ENCODE assay signal across 11 cellular contexts in the genomic region with DNA sequence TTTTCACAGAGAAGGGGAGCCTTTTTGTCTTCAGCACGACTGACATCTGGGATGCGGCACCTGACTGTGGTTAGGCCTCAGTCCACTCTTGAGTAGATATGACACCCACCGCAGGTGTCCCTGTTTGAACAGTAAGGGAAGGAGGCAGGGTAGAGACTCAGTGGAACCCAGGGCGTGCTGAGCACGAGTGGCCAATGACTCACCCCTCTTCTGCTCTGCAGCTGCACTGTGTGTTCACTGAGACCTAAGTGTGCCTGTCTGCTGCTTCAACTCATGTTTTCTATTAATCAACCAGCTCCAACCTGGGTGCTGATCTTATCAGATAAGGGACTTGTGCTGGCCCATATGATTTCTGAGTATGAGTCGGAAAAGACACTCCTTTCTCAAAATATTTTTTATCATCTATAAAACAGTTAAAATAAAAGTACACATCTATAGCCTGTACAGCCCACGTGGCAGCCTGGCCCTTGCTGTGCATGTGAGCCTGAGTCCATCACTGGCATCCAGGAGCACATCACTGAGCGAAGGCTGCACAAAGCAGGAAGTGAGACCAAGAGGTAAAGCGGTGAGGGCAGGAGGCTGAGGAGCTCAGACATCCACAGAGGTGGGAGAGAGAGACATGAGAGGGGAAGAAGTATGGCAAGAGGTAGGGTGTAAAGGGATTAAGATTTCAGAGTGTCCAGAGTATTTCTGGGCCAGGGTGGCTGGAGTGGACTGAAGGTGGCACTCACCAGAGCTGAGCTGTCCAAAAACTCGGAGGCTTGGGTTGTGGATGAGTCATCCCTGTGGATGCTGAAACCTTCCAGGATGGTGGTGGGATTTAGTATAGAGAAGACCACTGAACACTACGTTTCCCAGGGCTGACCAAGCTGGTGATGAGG. TPM values are rescaled to one million over a fixed set of nuclear protein-coding genes. Genes with fewer than 3 reads are reported as not detected.
DNase-seq lines count a peak whose midpoint lies in the region; ATAC-seq and TF ChIP-seq lines count a peak whose summit lies in the region.
"Had no signal": no experiment of that assay in that cellular context is flagged by ENCODE, and none has a peak within 500 bp of the region (broad histone marks: within the 10 kb centered on the region; RNA-seq: fewer than 3 reads in every experiment).

No MANE protein-coding gene starts in this region.

- no peaks in the 10 kb centered on the region for H3K79me2 ChIP-seq in DND-41 (ENCODE audit: insufficient read depth, low read length)

- H3K4me2 ChIP-seq in DND-41 (ENCODE audit: insufficient read depth, low read length): no peak overlapping the region

- H3K4me3 ChIP-seq in DND-41 (ENCODE audit: low read depth in 1 of 2, low read length in 2 of 2): no peak overlapping the region
- H3K4me3 ChIP-seq: cardiac muscle cell, thoracic aorta had no signal

- peak overlapping the region; percentile 63 for H3K27ac Mint-ChIP-seq in activated T-helper 17 cell treated with anti-CD3 and anti-CD28 coated beads, Interleukin-2, amount 50 U/mL, for 72 hours

- ATAC-seq in DND-41 (ENCODE audit: insufficient read depth, low read depth) (peak; percentile 95), GM18517 (IDR thresholded peaks at IDR 0.05; ENCODE audit: unreplicated experiment) (no peak), HG02588 (IDR thresholded peaks at IDR 0.05; ENCODE audit: unreplicated experiment) (no peak)
- peak; percentile 50 for ATAC-seq in activated T-helper 17 cell treated with anti-CD3 and anti-CD28 coated beads, Interleukin-2, amount 50 U/mL, for 72 hours (replicated peaks)
- ATAC-seq: sciatic nerve had no signal

- H3K27me3 ChIP-seq in DND-41 (ENCODE audit: insufficient read depth, low read length, poor library complexity): no peaks in the 10 kb centered on the region
- H3K27me3 ChIP-seq: cardiac muscle cell had no signal

- H3K36me3 Mint-ChIP-seq in activated T-helper 17 cell treated with anti-CD3 and anti-CD28 coated beads, Interleukin-2, amount 50 U/mL, for 72 hours (ENCODE audit: low read depth): peaks cover 55% of the 10 kb centered on the region

- no peak overlapping the region for H2AFZ ChIP-seq in DND-41 (ENCODE audit: low read depth, low read length)

- no peaks in the 10 kb centered on the region for H4K20me1 ChIP-seq in DND-41 (ENCODE audit: insufficient read depth, low read length)

- no peaks in the 10 kb centered on the region for H3K36me3 ChIP-seq in DND-41 (ENCODE audit: insufficient read depth, low read length)
- H3K36me3 ChIP-seq: cardiac muscle cell had no signal

- peaks cover 17% of the 10 kb centered on the region for H3K4me1 ChIP-seq in DND-41 (ENCODE audit: insufficient read depth, low read length)

- no peaks in the 10 kb centered on the region for H3K9me3 ChIP-seq in DND-41 (ENCODE audit: insufficient read depth, low read length, severe bottlenecking)
- H3K9me3 ChIP-seq: thoracic aorta had no signal

- H3K4me3 Mint-ChIP-seq in activated T-helper 17 cell treated with anti-CD3 and anti-CD28 coated beads, Interleukin-2, amount 50 U/mL, for 72 hours: no peak overlapping the region

- peak overlapping the region; percentile 59 for H3K27ac ChIP-seq in DND-41 (ENCODE audit: low read length)
- H3K27ac ChIP-seq: cardiac muscle cell, thoracic aorta had no signal

- no peak for TF ChIP-seq CTCF in DND-41 (IDR thresholded peaks at IDR 0.05; ENCODE audit: borderline replicate concordance, extremely low read depth, low read length, poor library complexity, severe bottlenecking)

- peaks cover 14% of the 10 kb centered on the region for H3K4me1 Mint-ChIP-seq in activated T-helper 17 cell treated with anti-CD3 and anti-CD28 coated beads, Interleukin-2, amount 50 U/mL, for 72 hours

- no peaks in the 10 kb centered on the region for H3K27me3 Mint-ChIP-seq in activated T-helper 17 cell treated with anti-CD3 and anti-CD28 coated beads, Interleukin-2, amount 50 U/mL, for 72 hours

- DNase-seq in DND-41 (peak; percentile 57), M059J (ENCODE audit: low read depth) (peak; percentile 43), mucosa of gallbladder (ENCODE audit: low spot score) (peak; percentile 4), GF-D8 (lab: John Stamatoyannopoulos, UW) (no peak)
- DNase-seq: activated gamma-delta T cell had no signal

- H3K9ac ChIP-seq in DND-41 (ENCODE audit: low read depth, low read length): no peak overlapping the region

- H3K9me3 Mint-ChIP-seq in activated T-helper 17 cell treated with anti-CD3 and anti-CD28 coated beads, Interleukin-2, amount 50 U/mL, for 72 hours: peaks cover 3% of the 10 kb centered on the region

RNA-seq across cellular contexts. Expression of a gene that starts 49.2 kb away (rescaled TPM):
- 57.3 and 67.5 TPM in 2 replicates for total RNA-seq in M059J (2014; rRNA removed; shearing (Covaris generic))
- 10 to 100 TPM; 33.1 to 50.8 TPM for total RNA-seq in activated T-helper 17 cell treated with anti-CD3 and anti-CD28 coated beads, Interleukin-2, amount 50 U/mL, for 72 hours
- 95.5 TPM for total RNA-seq in mucosa of gallbladder

Comparison
In these comparisons a context has a peak if more than half of its experiments do, and no peak if none do; other contexts are left out.
1. ATAC-seq: peak in DND-41 (single experiment) and activated T-helper 17 cell treated with anti-CD3 and anti-CD28 coated beads, Interleukin-2, amount 50 U/mL, for 72 hours (single experiment); none in GM18517 (single experiment) and HG02588 (single experiment).